Comparison of ENCODE assay signal across 19 cellular contexts in genomic region chr1:106456832-106457231, GRCh38.
"Had no signal": no experiment of that assay in that cellular context is flagged by ENCODE, and none has a peak within 500 bp of the region (broad histone marks: within the 10 kb centered on the region; RNA-seq: fewer than 3 reads in every experiment).

No MANE protein-coding gene starts in this region.

- H3K4me3 ChIP-seq: MG63, SJSA1, SK-N-MC had no signal

- H3K9me3 ChIP-seq: MG63 had no signal

- H3K36me3 ChIP-seq: MG63, SJSA1 had no signal

- DNase-seq: IMR-90, Karpas-422, KG1, MG63, NCI-H1092, NCI-H1694, NCI-H187 treated with DMSO at 0.1 percent for 48 hours, NCI-H2107, NCI-H2227 treated with DMSO at 0.1 percent for 48 hours, NCI-H524, NCI-H526 treated with DMSO at 0.1 percent for 48 hours, NCI-H774, Right ventricle myocardium superior, RPMI8226, SIG-M5, SW 1271, T-cell had no signal

- H3K4me1 ChIP-seq: SJSA1 had no signal

- H3K27ac ChIP-seq: SJSA1, SK-N-MC had no signal

- H3K27me3 ChIP-seq: MG63, SJSA1 had no signal
